ENCODE assay signal across 1 cellular context in the genomic region with DNA sequence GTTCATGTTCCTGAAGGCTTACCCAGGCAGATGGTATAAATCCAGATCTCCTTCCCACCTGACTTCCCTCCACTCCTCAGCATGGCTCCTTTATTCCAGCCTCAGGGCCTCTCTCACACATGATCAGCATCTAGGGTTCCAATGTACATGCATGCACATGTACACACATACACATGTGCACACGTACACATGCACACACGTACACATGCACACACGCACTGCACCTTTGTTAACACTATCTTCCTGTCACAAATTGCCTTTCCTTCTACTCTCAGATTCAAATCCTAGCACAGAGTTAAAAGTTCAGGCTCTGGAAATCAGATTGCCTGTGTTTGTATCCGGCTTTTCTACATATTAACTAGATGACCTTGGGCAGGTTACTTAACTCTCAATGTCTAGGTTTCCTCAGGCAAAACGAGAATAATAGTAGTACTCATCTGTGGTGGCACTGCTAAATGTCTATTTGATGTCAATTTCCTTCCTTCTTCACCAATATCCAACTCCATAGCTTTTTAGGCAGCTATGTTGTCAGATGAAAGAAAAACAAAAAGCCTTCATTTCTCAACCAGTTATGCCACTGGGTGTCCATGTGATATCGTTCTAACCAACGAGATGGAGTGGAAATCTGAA.
A peak's percentile ranks its signal among the peaks of the same experiment; 100 is the strongest.
TF ChIP-seq lines count a peak whose summit lies in the region.

No MANE protein-coding gene starts in this region.

TF ChIP-seq in HepG2, 621 proteins besides CTCF, POLR2A, EP300 and RAD21 (continued from another document and continues in another):
- TF ChIP-seq, protein P1, sequence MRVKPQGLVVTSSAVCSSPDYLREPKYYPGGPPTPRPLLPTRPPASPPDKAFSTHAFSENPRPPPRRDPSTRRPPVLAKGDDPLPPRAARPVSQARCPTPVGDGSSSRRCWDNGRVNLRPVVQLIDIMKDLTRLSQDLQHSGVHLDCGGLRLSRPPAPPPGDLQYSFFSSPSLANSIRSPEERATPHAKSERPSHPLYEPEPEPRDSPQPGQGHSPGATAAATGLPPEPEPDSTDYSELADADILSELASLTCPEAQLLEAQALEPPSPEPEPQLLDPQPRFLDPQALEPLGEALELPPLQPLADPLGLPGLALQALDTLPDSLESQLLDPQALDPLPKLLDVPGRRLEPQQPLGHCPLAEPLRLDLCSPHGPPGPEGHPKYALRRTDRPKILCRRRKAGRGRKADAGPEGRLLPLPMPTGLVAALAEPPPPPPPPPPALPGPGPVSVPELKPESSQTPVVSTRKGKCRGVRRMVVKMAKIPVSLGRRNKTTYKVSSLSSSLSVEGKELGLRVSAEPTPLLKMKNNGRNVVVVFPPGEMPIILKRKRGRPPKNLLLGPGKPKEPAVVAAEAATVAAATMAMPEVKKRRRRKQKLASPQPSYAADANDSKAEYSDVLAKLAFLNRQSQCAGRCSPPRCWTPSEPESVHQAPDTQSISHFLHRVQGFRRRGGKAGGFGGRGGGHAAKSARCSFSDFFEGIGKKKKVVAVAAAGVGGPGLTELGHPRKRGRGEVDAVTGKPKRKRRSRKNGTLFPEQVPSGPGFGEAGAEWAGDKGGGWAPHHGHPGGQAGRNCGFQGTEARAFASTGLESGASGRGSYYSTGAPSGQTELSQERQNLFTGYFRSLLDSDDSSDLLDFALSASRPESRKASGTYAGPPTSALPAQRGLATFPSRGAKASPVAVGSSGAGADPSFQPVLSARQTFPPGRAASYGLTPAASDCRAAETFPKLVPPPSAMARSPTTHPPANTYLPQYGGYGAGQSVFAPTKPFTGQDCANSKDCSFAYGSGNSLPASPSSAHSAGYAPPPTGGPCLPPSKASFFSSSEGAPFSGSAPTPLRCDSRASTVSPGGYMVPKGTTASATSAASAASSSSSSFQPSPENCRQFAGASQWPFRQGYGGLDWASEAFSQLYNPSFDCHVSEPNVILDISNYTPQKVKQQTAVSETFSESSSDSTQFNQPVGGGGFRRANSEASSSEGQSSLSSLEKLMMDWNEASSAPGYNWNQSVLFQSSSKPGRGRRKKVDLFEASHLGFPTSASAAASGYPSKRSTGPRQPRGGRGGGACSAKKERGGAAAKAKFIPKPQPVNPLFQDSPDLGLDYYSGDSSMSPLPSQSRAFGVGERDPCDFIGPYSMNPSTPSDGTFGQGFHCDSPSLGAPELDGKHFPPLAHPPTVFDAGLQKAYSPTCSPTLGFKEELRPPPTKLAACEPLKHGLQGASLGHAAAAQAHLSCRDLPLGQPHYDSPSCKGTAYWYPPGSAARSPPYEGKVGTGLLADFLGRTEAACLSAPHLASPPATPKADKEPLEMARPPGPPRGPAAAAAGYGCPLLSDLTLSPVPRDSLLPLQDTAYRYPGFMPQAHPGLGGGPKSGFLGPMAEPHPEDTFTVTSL (CRISPR knock-in tag; IDR thresholded peaks at IDR 0.05; ENCODE audit: borderline replicate concordance): peak; percentile 89; the same call in 1 of the 2 replicates
- TF ChIP-seq RARA (CRISPR knock-in tag; IDR thresholded peaks at IDR 0.05) (peak; percentile 90), MIXL1 (CRISPR knock-in tag; IDR thresholded peaks at IDR 0.05) (peak; percentile 40), ZMYM4 (CRISPR knock-in tag; IDR thresholded peaks at IDR 0.05) (peak; percentile 74), ZNF772 (CRISPR knock-in tag; IDR thresholded peaks at IDR 0.05) (peak; percentile 29; the same call in 1 of the 2 replicates), SCMH1 (CRISPR knock-in tag; IDR thresholded peaks at IDR 0.05; ENCODE audit: borderline replicate concordance) (no peak), KLF6 (CRISPR knock-in tag; IDR thresholded peaks at IDR 0.05) (0 out of 2 replicates have a peak, but pooled peaks have one; percentile 14), SOX13 (IDR thresholded peaks at IDR 0.05) (no peak), SOX13 (CRISPR knock-in tag; conservative IDR thresholded peaks at IDR 0.05 in 1 of 2, IDR thresholded peaks at IDR 0.05 in 1 of 2) (peak in 1 of 2 experiments; percentile 83; a peak in 1 of 4 replicates), ZNF883 (CRISPR knock-in tag; IDR thresholded peaks at IDR 0.05; ENCODE audit: not compliant biosample characterization) (no peak), MEIS1 (CRISPR knock-in tag; IDR thresholded peaks at IDR 0.05; ENCODE audit: borderline replicate concordance) (peak; percentile 75; the same call in 1 of the 2 replicates), HOXA9 (CRISPR knock-in tag; IDR thresholded peaks at IDR 0.05; ENCODE audit: borderline replicate concordance) (no peak), REPIN1 (CRISPR knock-in tag; IDR thresholded peaks at IDR 0.05; ENCODE audit: borderline replicate concordance, low read depth) (0 out of 2 replicates have a peak, but pooled peaks have one; percentile 40), PHF21A (CRISPR knock-in tag; IDR thresholded peaks at IDR 0.05) (peak; percentile 73), YY1 (IDR thresholded peaks at IDR 0.05; ENCODE audit: insufficient read depth, insufficient replicate concordance, low read depth, low read length) (peak; percentile 16), ZNF337 (CRISPR knock-in tag; IDR thresholded peaks at IDR 0.05; ENCODE audit: borderline replicate concordance, low read depth) (no peak), NAIF1 (CRISPR knock-in tag; IDR thresholded peaks at IDR 0.05; ENCODE audit: borderline replicate concordance) (peak; percentile 55; the same call in 1 of the 2 replicates), ETV5 (CRISPR knock-in tag; IDR thresholded peaks at IDR 0.05; ENCODE audit: borderline replicate concordance) (peak; percentile 94), SP5 (CRISPR knock-in tag; IDR thresholded peaks at IDR 0.05; ENCODE audit: borderline replicate concordance, low read depth) (peak; percentile 5; the same call in 1 of the 2 replicates), ZNF552 (CRISPR knock-in tag; IDR thresholded peaks at IDR 0.05; ENCODE audit: borderline replicate concordance) (no peak), SP140L (CRISPR knock-in tag; IDR thresholded peaks at IDR 0.05; ENCODE audit: borderline replicate concordance) (no peak), ZSCAN9 (CRISPR knock-in tag; IDR thresholded peaks at IDR 0.05; ENCODE audit: borderline replicate concordance) (peak; percentile 74; the same call in 1 of the 2 replicates), NR2C2 (CRISPR knock-in tag; IDR thresholded peaks at IDR 0.05; ENCODE audit: borderline replicate concordance) (peak; percentile 30; the same call in 1 of the 2 replicates)
- TF ChIP-seq, protein P2, sequence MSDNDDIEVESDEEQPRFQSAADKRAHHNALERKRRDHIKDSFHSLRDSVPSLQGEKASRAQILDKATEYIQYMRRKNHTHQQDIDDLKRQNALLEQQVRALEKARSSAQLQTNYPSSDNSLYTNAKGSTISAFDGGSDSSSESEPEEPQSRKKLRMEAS (IDR thresholded peaks at IDR 0.05): peak; percentile 65
- TF ChIP-seq, protein P3, sequence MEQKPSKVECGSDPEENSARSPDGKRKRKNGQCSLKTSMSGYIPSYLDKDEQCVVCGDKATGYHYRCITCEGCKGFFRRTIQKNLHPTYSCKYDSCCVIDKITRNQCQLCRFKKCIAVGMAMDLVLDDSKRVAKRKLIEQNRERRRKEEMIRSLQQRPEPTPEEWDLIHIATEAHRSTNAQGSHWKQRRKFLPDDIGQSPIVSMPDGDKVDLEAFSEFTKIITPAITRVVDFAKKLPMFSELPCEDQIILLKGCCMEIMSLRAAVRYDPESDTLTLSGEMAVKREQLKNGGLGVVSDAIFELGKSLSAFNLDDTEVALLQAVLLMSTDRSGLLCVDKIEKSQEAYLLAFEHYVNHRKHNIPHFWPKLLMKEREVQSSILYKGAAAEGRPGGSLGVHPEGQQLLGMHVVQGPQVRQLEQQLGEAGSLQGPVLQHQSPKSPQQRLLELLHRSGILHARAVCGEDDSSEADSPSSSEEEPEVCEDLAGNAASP (CRISPR knock-in tag; IDR thresholded peaks at IDR 0.05; ENCODE audit: borderline replicate concordance): peak; percentile 52; the same call in 1 of the 2 replicates
- TF ChIP-seq, protein P4, sequence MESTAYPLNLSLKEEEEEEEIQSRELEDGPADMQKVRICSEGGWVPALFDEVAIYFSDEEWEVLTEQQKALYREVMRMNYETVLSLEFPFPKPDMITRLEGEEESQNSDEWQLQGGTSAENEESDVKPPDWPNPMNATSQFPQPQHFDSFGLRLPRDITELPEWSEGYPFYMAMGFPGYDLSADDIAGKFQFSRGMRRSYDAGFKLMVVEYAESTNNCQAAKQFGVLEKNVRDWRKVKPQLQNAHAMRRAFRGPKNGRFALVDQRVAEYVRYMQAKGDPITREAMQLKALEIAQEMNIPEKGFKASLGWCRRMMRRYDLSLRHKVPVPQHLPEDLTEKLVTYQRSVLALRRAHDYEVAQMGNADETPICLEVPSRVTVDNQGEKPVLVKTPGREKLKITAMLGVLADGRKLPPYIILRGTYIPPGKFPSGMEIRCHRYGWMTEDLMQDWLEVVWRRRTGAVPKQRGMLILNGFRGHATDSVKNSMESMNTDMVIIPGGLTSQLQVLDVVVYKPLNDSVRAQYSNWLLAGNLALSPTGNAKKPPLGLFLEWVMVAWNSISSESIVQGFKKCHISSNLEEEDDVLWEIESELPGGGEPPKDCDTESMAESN (CRISPR knock-in tag; conservative IDR thresholded peaks at IDR 0.05): 0 out of 2 replicates have a peak, but pooled peaks have one; percentile 9
- TF ChIP-seq, protein P5, sequence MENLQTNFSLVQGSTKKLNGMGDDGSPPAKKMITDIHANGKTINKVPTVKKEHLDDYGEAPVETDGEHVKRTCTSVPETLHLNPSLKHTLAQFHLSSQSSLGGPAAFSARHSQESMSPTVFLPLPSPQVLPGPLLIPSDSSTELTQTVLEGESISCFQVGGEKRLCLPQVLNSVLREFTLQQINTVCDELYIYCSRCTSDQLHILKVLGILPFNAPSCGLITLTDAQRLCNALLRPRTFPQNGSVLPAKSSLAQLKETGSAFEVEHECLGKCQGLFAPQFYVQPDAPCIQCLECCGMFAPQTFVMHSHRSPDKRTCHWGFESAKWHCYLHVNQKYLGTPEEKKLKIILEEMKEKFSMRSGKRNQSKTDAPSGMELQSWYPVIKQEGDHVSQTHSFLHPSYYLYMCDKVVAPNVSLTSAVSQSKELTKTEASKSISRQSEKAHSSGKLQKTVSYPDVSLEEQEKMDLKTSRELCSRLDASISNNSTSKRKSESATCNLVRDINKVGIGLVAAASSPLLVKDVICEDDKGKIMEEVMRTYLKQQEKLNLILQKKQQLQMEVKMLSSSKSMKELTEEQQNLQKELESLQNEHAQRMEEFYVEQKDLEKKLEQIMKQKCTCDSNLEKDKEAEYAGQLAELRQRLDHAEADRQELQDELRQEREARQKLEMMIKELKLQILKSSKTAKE (CRISPR knock-in tag; IDR thresholded peaks at IDR 0.05; ENCODE audit: borderline replicate concordance): peak; percentile 54
- TF ChIP-seq, protein P6, sequence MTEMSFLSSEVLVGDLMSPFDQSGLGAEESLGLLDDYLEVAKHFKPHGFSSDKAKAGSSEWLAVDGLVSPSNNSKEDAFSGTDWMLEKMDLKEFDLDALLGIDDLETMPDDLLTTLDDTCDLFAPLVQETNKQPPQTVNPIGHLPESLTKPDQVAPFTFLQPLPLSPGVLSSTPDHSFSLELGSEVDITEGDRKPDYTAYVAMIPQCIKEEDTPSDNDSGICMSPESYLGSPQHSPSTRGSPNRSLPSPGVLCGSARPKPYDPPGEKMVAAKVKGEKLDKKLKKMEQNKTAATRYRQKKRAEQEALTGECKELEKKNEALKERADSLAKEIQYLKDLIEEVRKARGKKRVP (CRISPR knock-in tag; IDR thresholded peaks at IDR 0.05): peak in 1 of 2 experiments; percentile 66; a peak in 1 of 4 replicates
- TF ChIP-seq, protein P7, sequence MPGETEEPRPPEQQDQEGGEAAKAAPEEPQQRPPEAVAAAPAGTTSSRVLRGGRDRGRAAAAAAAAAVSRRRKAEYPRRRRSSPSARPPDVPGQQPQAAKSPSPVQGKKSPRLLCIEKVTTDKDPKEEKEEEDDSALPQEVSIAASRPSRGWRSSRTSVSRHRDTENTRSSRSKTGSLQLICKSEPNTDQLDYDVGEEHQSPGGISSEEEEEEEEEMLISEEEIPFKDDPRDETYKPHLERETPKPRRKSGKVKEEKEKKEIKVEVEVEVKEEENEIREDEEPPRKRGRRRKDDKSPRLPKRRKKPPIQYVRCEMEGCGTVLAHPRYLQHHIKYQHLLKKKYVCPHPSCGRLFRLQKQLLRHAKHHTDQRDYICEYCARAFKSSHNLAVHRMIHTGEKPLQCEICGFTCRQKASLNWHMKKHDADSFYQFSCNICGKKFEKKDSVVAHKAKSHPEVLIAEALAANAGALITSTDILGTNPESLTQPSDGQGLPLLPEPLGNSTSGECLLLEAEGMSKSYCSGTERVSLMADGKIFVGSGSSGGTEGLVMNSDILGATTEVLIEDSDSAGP (CRISPR knock-in tag; IDR thresholded peaks at IDR 0.05; ENCODE audit: borderline replicate concordance): peak; percentile 40; the same call in 1 of the 2 replicates
- TF ChIP-seq, protein P8, sequence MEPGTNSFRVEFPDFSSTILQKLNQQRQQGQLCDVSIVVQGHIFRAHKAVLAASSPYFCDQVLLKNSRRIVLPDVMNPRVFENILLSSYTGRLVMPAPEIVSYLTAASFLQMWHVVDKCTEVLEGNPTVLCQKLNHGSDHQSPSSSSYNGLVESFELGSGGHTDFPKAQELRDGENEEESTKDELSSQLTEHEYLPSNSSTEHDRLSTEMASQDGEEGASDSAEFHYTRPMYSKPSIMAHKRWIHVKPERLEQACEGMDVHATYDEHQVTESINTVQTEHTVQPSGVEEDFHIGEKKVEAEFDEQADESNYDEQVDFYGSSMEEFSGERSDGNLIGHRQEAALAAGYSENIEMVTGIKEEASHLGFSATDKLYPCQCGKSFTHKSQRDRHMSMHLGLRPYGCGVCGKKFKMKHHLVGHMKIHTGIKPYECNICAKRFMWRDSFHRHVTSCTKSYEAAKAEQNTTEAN (CRISPR knock-in tag; conservative IDR thresholded peaks at IDR 0.05): peak; percentile 96
